19 cellular contexts compared by ENCODE assay signal in genomic region chr2:71772510-71773172, GRCh38.
A peak's percentile ranks its signal among the peaks of the same experiment; 100 is the strongest.
DNase-seq lines count a peak whose midpoint lies in the region; ATAC-seq, FAIRE-seq and TF ChIP-seq lines count a peak whose summit lies in the region.
"Had no signal": no experiment of that assay in that cellular context is flagged by ENCODE, and none has a peak within 500 bp of the region (broad histone marks: within the 10 kb centered on the region; RNA-seq: fewer than 3 reads in every experiment).

No MANE protein-coding gene starts in this region.

- H3K4me3 ChIP-seq in PC-3 (ENCODE audit: low read length) = no peak overlapping the region
- no peak overlapping the region for H3K4me3 ChIP-seq in kidney (ENCODE audit: low read length in 2 of 2)
- H3K4me3 ChIP-seq: A549; BLaER1 treated with 17β-estradiol and CSF1 and Interleukin-3, amounts not matched to agents 10 nM and 100 nM had no signal

- no peaks in the 10 kb centered on the region for H3K79me2 ChIP-seq in PC-3 (ENCODE audit: low read length)

- H3K27ac ChIP-seq in PC-3 (ENCODE audit: low read length) (peak overlapping the region; percentile 16; the same call in 1 of the 2 replicates), kidney (ENCODE audit: low read depth in 2 of 2, low read length in 2 of 2) (no peak overlapping the region)
- H3K27ac ChIP-seq: 22Rv1; A549; BLaER1 treated with 17β-estradiol and CSF1 and Interleukin-3, amounts not matched to agents 10 nM and 100 nM; C4-2B had no signal

- peak overlapping the region; percentile 28 for H3K4me2 ChIP-seq in PC-3 (ENCODE audit: low read length)
- H3K4me2 ChIP-seq: A549; BLaER1 treated with 17β-estradiol and CSF1 and Interleukin-3, amounts not matched to agents 10 nM and 100 nM had no signal

- no peak overlapping the region for H2AFZ ChIP-seq in PC-3 (ENCODE audit: low read length)

- intact Hi-C loops in PC-3 (cut with micrococcal nuclease) (no loop called here), kidney (cut with DNase I) (no loop called here)

- TF ChIP-seq CTCF in PC-3 (conservative IDR thresholded peaks at IDR 0.05; ENCODE audit: low read depth, low read length) = no peak
- no peak for TF ChIP-seq CTCF in kidney (IDR thresholded peaks at IDR 0.05; ENCODE audit: borderline replicate concordance, extremely low read depth, insufficient read depth)

- peak; percentile 94 for ATAC-seq in PC-3
- ATAC-seq in GM18517 (IDR thresholded peaks at IDR 0.05; ENCODE audit: unreplicated experiment) = no peak
- no peak for ATAC-seq in HG02678 (IDR thresholded peaks at IDR 0.05; ENCODE audit: unreplicated experiment)
- ATAC-seq: A549; CD8-positive, alpha-beta T cell had no signal

- CTCF ChIA-PET in PC-3 (lab: Charles Lee) = interaction anchor here (0.6 kb wide), 1 partner anchor 312 kb away, joined by 3 read pairs; no protein-coding TSS in a partner anchor

- H3K27me3 ChIP-seq in PC-3 (ENCODE audit: low read length) = no peaks in the 10 kb centered on the region
- H3K27me3 ChIP-seq: BLaER1 treated with 17β-estradiol and CSF1 and Interleukin-3, amounts not matched to agents 10 nM and 100 nM had no signal

- H4K20me1 ChIP-seq in PC-3 (ENCODE audit: low read length) = no peaks in the 10 kb centered on the region
- H4K20me1 ChIP-seq: BLaER1 treated with 17β-estradiol and CSF1 and Interleukin-3, amounts not matched to agents 10 nM and 100 nM had no signal

- H3K36me3 ChIP-seq in PC-3 (ENCODE audit: low read depth, low read length) (no peaks in the 10 kb centered on the region), kidney (ENCODE audit: control insufficient read depth in 1 of 2, insufficient read depth in 2 of 2, low read length in 2 of 2) (no peaks in the 10 kb centered on the region)
- H3K36me3 ChIP-seq: BLaER1 treated with 17β-estradiol and CSF1 and Interleukin-3, amounts not matched to agents 10 nM and 100 nM had no signal

- no peaks in the 10 kb centered on the region for H3F3A ChIP-seq in PC-3 (ENCODE audit: low read length, unreplicated experiment)

- no peak overlapping the region for H3K9ac ChIP-seq in PC-3 (ENCODE audit: low read length)
- H3K9ac ChIP-seq in kidney (ENCODE audit: low read length in 2 of 2) = no peak overlapping the region
- H3K9ac ChIP-seq: BLaER1 treated with 17β-estradiol and CSF1 and Interleukin-3, amounts not matched to agents 10 nM and 100 nM had no signal

- DNase-seq in PC-3 (peak; percentile 80), frontal cortex (ENCODE audit: low spot score in 2 of 2) (no peak), kidney (no peak)
- DNase-seq: AML-193; Caco-2; Calu3; CD4-positive, alpha-beta T cell; CD8-positive, alpha-beta T cell; DMS79 treated with DMSO at 0.1 percent for 48 hours; GF-D8 had no signal

- H3K4me1 ChIP-seq in PC-3 (ENCODE audit: insufficient read depth, low read length) (peaks cover 17% of the 10 kb centered on the region), kidney (ENCODE audit: control insufficient read depth in 1 of 2, insufficient read depth in 1 of 2, low read depth in 1 of 2, low read length in 2 of 2) (no peaks in the 10 kb centered on the region)
- H3K4me1 ChIP-seq: A549; BLaER1 treated with 17β-estradiol and CSF1 and Interleukin-3, amounts not matched to agents 10 nM and 100 nM; Caco-2 had no signal

- FAIRE-seq in colon (lab: Jason Lieb, UNC) = peak; percentile 91
- peak; percentile 51 for FAIRE-seq in frontal cortex (lab: Jason Lieb, UNC)
- no peak for FAIRE-seq in kidney (lab: Jason Lieb, UNC)
- FAIRE-seq: D721Med, G401.6 had no signal

- POLR2A ChIA-PET in PC-3 (lab: Charles Lee; ENCODE audit: unreplicated experiment) = interaction anchor here (0.6 to 0.7 kb wide), 2 partner anchors 12 to 122 kb away, joined by 3 to 7 read pairs; no protein-coding TSS in a partner anchor

- H3K9me3 ChIP-seq in PC-3 (ENCODE audit: low read length) = no peaks in the 10 kb centered on the region
- H3K9me3 ChIP-seq in kidney (ENCODE audit: control insufficient read depth in 1 of 2, low read length in 2 of 2) = peaks cover 0 to 8% of the 10 kb centered on the region in 2 donors

- no peaks in the 10 kb centered on the region for H3K9me2 ChIP-seq in PC-3 (replicated peaks; ENCODE audit: low read length)

- no TSS peak for BruUV-seq in PC-3 (replicated peaks; lab: Mats Ljungman, UMichigan)
